ENCODE assay signal across 23 cellular contexts in the genomic region with DNA sequence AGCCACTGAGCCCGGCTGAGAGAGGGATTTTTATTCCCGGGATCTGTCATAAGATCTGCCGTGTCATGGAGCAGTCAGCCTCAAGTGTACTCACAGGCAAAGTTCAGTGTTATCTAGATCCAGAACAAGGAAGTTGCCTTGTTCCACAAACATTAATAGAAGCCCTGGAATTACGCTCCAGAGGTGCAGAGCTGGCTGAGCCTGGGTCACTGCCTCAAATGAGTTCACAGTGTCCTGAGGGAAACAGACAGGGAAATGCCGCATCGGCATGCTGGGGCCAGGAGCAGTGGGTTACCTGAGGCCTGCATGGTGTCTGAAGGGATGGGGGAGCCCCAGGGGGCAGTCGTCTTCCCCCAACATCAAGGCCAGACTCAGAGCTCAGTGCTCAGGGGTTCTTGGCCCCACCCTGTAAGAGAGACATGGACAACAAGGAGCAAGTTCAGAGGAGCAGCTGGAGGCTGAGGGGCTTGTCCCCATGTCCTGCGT. TPM values are rescaled to one million over a fixed set of nuclear protein-coding genes. Genes with fewer than 3 reads are reported as not detected.
DNase-seq lines count a peak whose midpoint lies in the region; ATAC-seq and TF ChIP-seq lines count a peak whose summit lies in the region.
"Had no signal": no experiment of that assay in that cellular context is flagged by ENCODE, and none has a peak within 500 bp of the region (broad histone marks: within the 10 kb centered on the region; RNA-seq: fewer than 3 reads in every experiment).

No MANE protein-coding gene starts in this region.

- CTCF ChIA-PET in RWPE1 (lab: Yijun Ruan, JAX) = no interaction called here

- peak; percentile 79 for ATAC-seq in left colon
- ATAC-seq: activated CD8-positive, alpha-beta T cell treated with anti-CD3 and anti-CD28 coated beads, Interleukin-2, amount 10 ng/mL, durations not matched to agents 7 days and 5 days; left cardiac atrium; Panc1 had no signal

- H3K9me3 ChIP-seq in Peyer's patch (no peaks in the 10 kb centered on the region), spleen (peaks cover 0 to 13% (median 1%) of the 10 kb centered on the region in 8 donors)

- peak; percentile 50 for DNase-seq in DMS53 (lab: John Stamatoyannopoulos, UW)
- DNase-seq in DMS53 treated with DMSO at 0.1 percent for 48 hours (lab: John Stamatoyannopoulos, UW; ENCODE audit: unreplicated experiment) = no peak
- peak in 2 of 3 donors; percentile 78 to 82 for DNase-seq in Peyer's patch
- peak; percentile 66 to 69 for DNase-seq in left colon
- peak; percentile 52 for DNase-seq in spleen
- DNase-seq in RWPE1 (ENCODE audit: low spot score) = no peak
- no peak for DNase-seq in HuH-7.5 (ENCODE audit: low spot score)
- no peak for DNase-seq in foreskin melanocyte
- DNase-seq: activated CD8-positive, alpha-beta T cell treated with anti-CD3 and anti-CD28 coated beads, Interleukin-2, amount 10 ng/mL, durations not matched to agents 7 days and 5 days; amniotic stem cell; DMS79; Kasumi-1; left cardiac atrium; NCI-H1417; NCI-H2171 treated with DMSO at 0.1 percent for 48 hours; NCI-H82; occipital lobe; SW 1271; trophoblast cell; WERI-Rb-1 had no signal

- TF ChIP-seq CTCF in Peyer's patch (IDR thresholded peaks at IDR 0.05) = no peak
- no peak for TF ChIP-seq CTCF in spleen (IDR thresholded peaks at IDR 0.05 in 8 of 11, conservative IDR thresholded peaks at IDR 0.05 in 3 of 11)
- no peak for TF ChIP-seq CTCF in RWPE1 (conservative IDR thresholded peaks at IDR 0.05; ENCODE audit: low read depth)

- H3K4me1 ChIP-seq in Peyer's patch (peaks cover 0 to 34% (median 6%) of the 10 kb centered on the region in 4 donors), spleen (peaks cover 0 to 16% (median 9%) of the 10 kb centered on the region in 6 donors)

- H3K4me3 ChIP-seq in Peyer's patch (no peak overlapping the region), spleen (no peak overlapping the region)
- H3K4me3 ChIP-seq: BLaER1 had no signal

- H3K27me3 ChIP-seq in Peyer's patch (no peaks in the 10 kb centered on the region), spleen (replicated peaks in 1 of 7) (peaks cover 0 to 34% (median 0%) of the 10 kb centered on the region in 7 donors)
- H3K27me3 ChIP-seq: BLaER1 had no signal

- POLR2A ChIA-PET in RWPE1 (lab: Yijun Ruan, JAX; ENCODE audit: low non-redundant PET) = no interaction called here

- 88 to 98% (median 91%) methylated on average over 3 to 8 of the region's 8 CpGs for WGBS in spleen, 5 donors

- intact Hi-C loops in left colon (cut with DNase I, micrococcal nuclease) = no loop called here
- intact Hi-C loops in spleen (cut with DNase I; ENCODE audit: low total_unique reads) = no loop called here

- H3K27ac ChIP-seq in Peyer's patch = peak overlapping the region in 3 of 4 donors; percentile 73 to 93 (median 88)
- no peak overlapping the region for H3K27ac ChIP-seq in spleen
- H3K27ac ChIP-seq in RWPE1 = no peak overlapping the region
- H3K27ac ChIP-seq: 22Rv1, BLaER1, WERI-Rb-1 had no signal

- TF ChIP-seq POLR2A in Peyer's patch (IDR thresholded peaks at IDR 0.05) (peak; percentile 48 to 63), spleen (IDR thresholded peaks at IDR 0.05) (no peak)

- H3K36me3 ChIP-seq in Peyer's patch = no peaks in the 10 kb centered on the region
- H3K36me3 ChIP-seq in spleen = no peaks in the 10 kb centered on the region
- H3K36me3 ChIP-seq: BLaER1, WERI-Rb-1 had no signal

RNA-seq across cellular contexts. Expression of a gene that starts 42.7 kb away (rescaled TPM):
- total RNA-seq in Peyer's patch (10 to 100 TPM; 31.5 to 91.6 (median 55.6) TPM), left colon (10 to 100 TPM; 41.5 to 44.6 TPM), spleen (10 to 100 TPM; 28.9 to 84.3 (median 62.8) TPM)
- polyA plus RNA-seq in spleen = 10 to 100 TPM; 38.0 to 78.1 (median 65.3) TPM

Comparison
In these comparisons a context has a peak if more than half of its experiments do, and no peak if none do; other contexts are left out.
1. DNase-seq: peak in DMS53 (single experiment), Peyer's patch (2 of 3), left colon (2 of 2) and spleen (single experiment); none in DMS53 treated with DMSO at 0.1 percent for 48 hours (single experiment), RWPE1 (single experiment), HuH-7.5 (single experiment) and foreskin melanocyte (single experiment).
2. H3K27ac ChIP-seq: peak in Peyer's patch (3 of 4); none in spleen (0 of 8) and RWPE1 (single experiment).
3. POLR2A ChIP-seq: peak in Peyer's patch (2 of 2); none in spleen (0 of 3).